Comparison of ENCODE assay signal across 20 cellular contexts in the genomic region with DNA sequence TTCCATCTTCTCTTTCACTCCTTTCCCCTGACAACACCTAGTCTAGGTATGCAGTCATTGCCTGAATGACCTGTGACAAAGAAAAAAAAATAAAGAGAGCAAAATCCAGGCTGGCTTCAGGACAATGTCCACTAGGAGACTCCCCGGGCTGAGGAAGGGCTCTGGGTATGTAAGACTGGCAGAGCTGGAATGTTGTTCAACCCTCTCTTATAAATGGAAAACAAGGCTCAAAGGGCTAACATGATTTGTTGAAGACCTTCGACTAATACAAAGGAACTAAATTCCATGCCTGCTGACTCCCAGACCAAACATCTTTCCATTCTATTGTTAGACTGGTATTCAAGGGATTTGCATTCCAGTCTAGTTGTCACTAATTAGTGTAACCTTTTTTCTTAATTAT.
"Had no signal": no experiment of that assay in that cellular context is flagged by ENCODE, and none has a peak within 500 bp of the region (broad histone marks: within the 10 kb centered on the region; RNA-seq: fewer than 3 reads in every experiment).

No MANE protein-coding gene starts in this region.

- H3K27me3 ChIP-seq: foreskin keratinocyte, right atrium auricular region, transverse colon had no signal

- ATAC-seq: activated CD8-positive, alpha-beta T cell treated with anti-CD3 and anti-CD28 coated beads, Interleukin-2, amount 10 ng/mL, durations not matched to agents 7 days and 5 days; foreskin keratinocyte; T-helper 17 cell had no signal

- H3K36me3 ChIP-seq: right atrium auricular region, transverse colon had no signal

- H3K4me1 ChIP-seq: foreskin keratinocyte, right atrium auricular region, transverse colon had no signal

- DNase-seq: activated B cell treated with CpG ODN at 0.5 μM for 24 hours; activated CD4-positive, alpha-beta T cell treated with anti-CD3 and anti-CD28 coated beads, Interleukin-2, amount 10 ng/mL, durations not matched to agents 24 days and 14 days; activated CD8-positive, alpha-beta memory T cell treated with anti-CD3 and anti-CD28 coated beads, Interleukin-2, amount 50 U/mL, for 4 hours; activated CD8-positive, alpha-beta T cell treated with anti-CD3 and anti-CD28 coated beads, Interleukin-2, amount 10 ng/mL, durations not matched to agents 7 days and 5 days; activated effector memory CD4-positive, alpha-beta T cell treated with anti-CD3 and anti-CD28 coated beads, Interleukin-2, amount 50 U/mL, for 16 hours; activated T-cell treated with anti-CD3 and anti-CD28 coated beads, Interleukin-2, amount 50 U/mL, for 48 hours; central memory CD4-positive, alpha-beta T cell; cortex of kidney; effector CD8-positive, alpha-beta T cell; foreskin keratinocyte; glutamatergic neuron; naive B cell; small intestine; stimulated activated CD4-positive, alpha-beta T cell treated with anti-CD3 and anti-CD28 coated beads, Interleukin-4, amount 100 ng/mL, for 24 hours; stimulated activated naive CD4-positive, alpha-beta T cell treated with Interleukin-2 at 50 U/mL for 16 hours; substantia nigra; T-helper 17 cell; transverse colon had no signal

- H3K9me3 ChIP-seq: right atrium auricular region, transverse colon had no signal

- H3K4me3 ChIP-seq: lung, right atrium auricular region, transverse colon had no signal
